In genomic region chr17:29593546-29594440, GRCh38 we compare ENCODE assay signal across 6 cellular contexts. TPM values are rescaled to one million over a fixed set of nuclear protein-coding genes. Genes with fewer than 3 reads are reported as not detected.
DNase-seq lines count a peak whose midpoint lies in the region; ATAC-seq and TF ChIP-seq lines count a peak whose summit lies in the region.

No MANE protein-coding gene starts in this region.

- DNase-seq in Karpas-422 (peak; percentile 78), astrocyte of the spinal cord (ENCODE audit: low read depth, low spot score) (peak; percentile 22)
- no peak for DNase-seq in naive thymus-derived CD4-positive, alpha-beta T cell

- H3K9me2 ChIP-seq in Karpas-422 (replicated peaks; ENCODE audit: insufficient read depth, low read length), result no peaks in the 10 kb centered on the region

- H4K20me1 ChIP-seq in Karpas-422 (ENCODE audit: insufficient read depth, low read depth, low read length), result peaks cover 37% of the 10 kb centered on the region

- no peaks in the 10 kb centered on the region for H3K36me3 ChIP-seq in Karpas-422 (ENCODE audit: insufficient read depth, low read length)
- no peaks in the 10 kb centered on the region for H3K36me3 ChIP-seq in naive thymus-derived CD4-positive, alpha-beta T cell (ENCODE audit: control insufficient read depth in 2 of 3, insufficient read depth in 3 of 3, low read length in 3 of 3)

- no peak overlapping the region for H3K27ac Mint-ChIP-seq in naive thymus-derived CD4-positive, alpha-beta T cell

- H3K4me3 ChIP-seq in Karpas-422 (ENCODE audit: low read length) (peak overlapping the region; percentile 83), astrocyte of the spinal cord (ENCODE audit: low read depth, low read length) (peak overlapping the region; percentile 54)
- H3K4me3 ChIP-seq in naive thymus-derived CD4-positive, alpha-beta T cell (ENCODE audit: low read length), result peak overlapping the region; percentile 38

- no peaks in the 10 kb centered on the region for H3K9me3 ChIP-seq in Karpas-422 (ENCODE audit: low read length)
- H3K9me3 ChIP-seq in naive thymus-derived CD4-positive, alpha-beta T cell (ENCODE audit: control insufficient read depth in 2 of 3, low read length in 3 of 3), result no peaks in the 10 kb centered on the region

- H3K79me2 ChIP-seq in Karpas-422 (ENCODE audit: low read length), result peaks cover 7% of the 10 kb centered on the region

- peak overlapping the region; percentile 73; the same call in 1 of the 2 replicates for H2AFZ ChIP-seq in Karpas-422 (ENCODE audit: low read length)

- intact Hi-C loops in naive thymus-derived CD4-positive, alpha-beta T cell (cut with micrococcal nuclease), result loop anchor here (1.0 to 5.0 kb wide), 3 partner anchors 13 to 221 kb away; no protein-coding TSS in a partner anchor

- H3K27me3 Mint-ChIP-seq in naive thymus-derived CD4-positive, alpha-beta T cell, result no peaks in the 10 kb centered on the region

- H3K9ac ChIP-seq in Karpas-422 (ENCODE audit: low read length), result peak overlapping the region; percentile 76

- no peak for ATAC-seq in naive thymus-derived CD4-positive, alpha-beta T cell
- ATAC-seq in GM19324 (IDR thresholded peaks at IDR 0.05; ENCODE audit: low FRiP score, unreplicated experiment) (no peak), GM21367 (IDR thresholded peaks at IDR 0.05; ENCODE audit: unreplicated experiment) (no peak)

- CTCF ChIA-PET in naive thymus-derived CD4-positive, alpha-beta T cell (lab: Charles Lee), result interaction anchor here (1.2 to 4.5 kb wide), 4 partner anchors 13 to 224 kb away, joined by 6 to 56 read pairs (median 28); no protein-coding TSS in a partner anchor

- no peaks in the 10 kb centered on the region for H3K9me3 Mint-ChIP-seq in naive thymus-derived CD4-positive, alpha-beta T cell

- POLR2A ChIA-PET in naive thymus-derived CD4-positive, alpha-beta T cell (lab: Charles Lee), result interaction anchor here (1.4 to 5.0 kb wide), 5 partner anchors 9 to 23 kb away, joined by 4 to 59 read pairs (median 5); no protein-coding TSS in a partner anchor

- in situ Hi-C loops in astrocyte of the spinal cord (cut with HindIII; ENCODE audit: low sequenced_read_pairs), result no loop called here

- no peaks in the 10 kb centered on the region for H3K36me3 Mint-ChIP-seq in naive thymus-derived CD4-positive, alpha-beta T cell

- peaks cover 11 to 37% (median 31%) of the 10 kb centered on the region in 7 donors for H3K4me1 Mint-ChIP-seq in naive thymus-derived CD4-positive, alpha-beta T cell

- no peak; the same call in 1 of the 2 replicates for TF ChIP-seq CTCF in C4-2B (conservative IDR thresholded peaks at IDR 0.05)
- TF ChIP-seq CTCF in astrocyte of the spinal cord (IDR thresholded peaks at IDR 0.05; ENCODE audit: low read depth, low read length), result peak; percentile 29

- peak overlapping the region; percentile 94 for H3K4me2 ChIP-seq in Karpas-422 (ENCODE audit: low read depth, low read length, poor library complexity, severe bottlenecking)

- H3K4me1 ChIP-seq in Karpas-422 (ENCODE audit: low read length), result peaks cover 52% of the 10 kb centered on the region
- peaks cover 34% of the 10 kb centered on the region in 2 donors for H3K4me1 ChIP-seq in naive thymus-derived CD4-positive, alpha-beta T cell (ENCODE audit: control insufficient read depth in 2 of 2, insufficient read depth in 2 of 2, low read length in 2 of 2)

- H3K27me3 ChIP-seq in Karpas-422 (ENCODE audit: low read length), result no peaks in the 10 kb centered on the region
- no peaks in the 10 kb centered on the region for H3K27me3 ChIP-seq in naive thymus-derived CD4-positive, alpha-beta T cell (ENCODE audit: control insufficient read depth in 2 of 2, insufficient read depth in 2 of 2, low read length in 2 of 2)

- peak overlapping the region; percentile 89 for H3K27ac ChIP-seq in C4-2B
- no peak overlapping the region for H3K27ac ChIP-seq in Karpas-422 (ENCODE audit: low read length)
- peak overlapping the region; percentile 26 for H3K27ac ChIP-seq in naive thymus-derived CD4-positive, alpha-beta T cell (ENCODE audit: low read depth, low read length)

- H3K4me3 Mint-ChIP-seq in naive thymus-derived CD4-positive, alpha-beta T cell, result peak overlapping the region; percentile 37 to 94 (median 68)

RNA-seq across cellular contexts. Expression of gene ANKRD13B, which starts 0.9 kb away (rescaled TPM):
- 3.5 and 10.9 TPM in 2 replicates for total RNA-seq in Karpas-422 (2014; rRNA removed; shearing (Covaris generic); ENCODE audit: low replicate concordance)
- 1 to 10 TPM in 3 of 5 experiments, under 1 TPM in 2; 0.70 to 9.8 (median 1.5) TPM for total RNA-seq in naive thymus-derived CD4-positive, alpha-beta T cell
- under 1 TPM in 1 of 2 donors, not detected in 1; 0.51 TPM for polyA plus RNA-seq in naive thymus-derived CD4-positive, alpha-beta T cell

RNA-seq across cellular contexts. Expression of gene GIT1, which starts 4.3 kb away (rescaled TPM):
- 58.7 and 71.5 TPM in 2 replicates for total RNA-seq in Karpas-422 (2014; rRNA removed; shearing (Covaris generic); ENCODE audit: low replicate concordance)
- 10 to 100 TPM; 42.5 to 76.3 (median 62.4) TPM for total RNA-seq in naive thymus-derived CD4-positive, alpha-beta T cell
- polyA plus RNA-seq in naive thymus-derived CD4-positive, alpha-beta T cell, result 10 to 100 TPM in 1 of 2 donors, 1 to 10 TPM in 1; 6.8 to 20.0 TPM

RNA-seq across cellular contexts. Expression of gene TP53I13, which starts 25.3 kb away (rescaled TPM):
- total RNA-seq in Karpas-422 (2014; rRNA removed; shearing (Covaris generic); ENCODE audit: low replicate concordance), result 43.8 and 122 TPM in 2 replicates
- total RNA-seq in naive thymus-derived CD4-positive, alpha-beta T cell, result 10 to 100 TPM; 61.6 to 87.5 (median 62.8) TPM
- 10 to 100 TPM; 19.3 to 26.8 TPM for polyA plus RNA-seq in naive thymus-derived CD4-positive, alpha-beta T cell

RNA-seq across cellular contexts. Expression of gene ABHD15, which starts 27.0 kb away (rescaled TPM):
- 9.0 and 17.4 TPM in 2 replicates for total RNA-seq in Karpas-422 (2014; rRNA removed; shearing (Covaris generic); ENCODE audit: low replicate concordance)
- total RNA-seq in naive thymus-derived CD4-positive, alpha-beta T cell, result 10 to 100 TPM in 2 of 5 experiments, 1 to 10 TPM in 3; 8.6 to 17.6 (median 10.0) TPM
- 1 to 10 TPM; 3.1 to 5.3 TPM for polyA plus RNA-seq in naive thymus-derived CD4-positive, alpha-beta T cell

RNA-seq across cellular contexts. Expression of gene CORO6, which starts 28.9 kb away (rescaled TPM):
- total RNA-seq in Karpas-422 (2014; rRNA removed; shearing (Covaris generic); ENCODE audit: low replicate concordance), result 0.79 and 1.8 TPM in 2 replicates
- 1 to 10 TPM; 1.4 to 3.1 (median 1.7) TPM for total RNA-seq in naive thymus-derived CD4-positive, alpha-beta T cell
- under 1 TPM; 0.15 to 0.35 TPM for polyA plus RNA-seq in naive thymus-derived CD4-positive, alpha-beta T cell

Comparison
In these comparisons a context has a peak if more than half of its experiments do, and no peak if none do; other contexts are left out.
1. DNase-seq: peak in Karpas-422 (single experiment) and astrocyte of the spinal cord (single experiment); none in naive thymus-derived CD4-positive, alpha-beta T cell (0 of 9).
2. Peak in every context shown above with its lines, with median percentiles within 50 percentile points of each other: H3K4me3 ChIP-seq.